In the genomic region with DNA sequence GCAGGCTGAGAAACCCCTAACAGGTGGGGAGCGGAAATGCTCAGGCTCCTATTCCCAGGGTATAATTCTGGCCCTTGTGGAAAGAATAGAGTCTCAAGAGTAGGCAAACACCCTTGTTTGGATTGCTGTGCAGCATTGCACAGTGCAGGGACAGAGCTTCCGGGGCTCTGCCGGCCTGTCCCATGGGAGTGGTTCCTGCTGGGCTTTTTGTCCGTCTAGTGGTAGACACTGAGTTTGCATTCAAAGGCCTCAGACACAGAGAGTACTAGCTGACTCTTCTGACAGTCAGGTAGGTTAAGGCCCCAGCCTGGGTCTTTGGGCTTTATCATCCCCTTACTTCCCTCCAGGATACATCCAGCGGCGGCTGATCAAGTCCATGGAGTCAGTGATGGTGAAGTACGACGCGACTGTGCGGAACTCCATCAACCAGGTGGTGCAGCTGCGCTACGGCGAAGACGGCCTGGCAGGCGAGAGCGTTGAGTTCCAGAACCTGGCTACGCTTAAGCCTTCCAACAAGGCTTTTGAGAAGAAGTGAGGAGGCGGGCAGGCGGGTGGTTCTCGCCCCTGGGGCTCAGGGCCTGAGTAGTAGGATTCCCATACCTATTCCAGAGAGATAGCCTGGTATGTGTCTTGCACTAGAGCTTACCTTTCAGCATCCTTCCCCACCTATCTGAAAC, we compare ENCODE assay signal across 21 cellular contexts. TPM values are rescaled to one million over a fixed set of nuclear protein-coding genes. Genes with fewer than 3 reads are reported as not detected.
DNase-seq lines count a peak whose midpoint lies in the region; ATAC-seq, FAIRE-seq and TF ChIP-seq lines count a peak whose summit lies in the region.
"Had no signal": no experiment of that assay in that cellular context is flagged by ENCODE, and none has a peak within 500 bp of the region (broad histone marks: within the 10 kb centered on the region; RNA-seq: fewer than 3 reads in every experiment).

No MANE protein-coding gene starts in this region.

- POLR2A ChIA-PET in A673 (lab: Charles Lee; ENCODE audit: low non-redundant PET): interaction anchor here (0.7 kb wide), 1 partner anchor 185 kb away, joined by 3 read pairs; the partner anchor contains the start of gene TP53

- no peaks in the 10 kb centered on the region for H3K27me3 Mint-ChIP-seq in T-helper 17 cell
- H3K27me3 Mint-ChIP-seq: B cell, IgD-negative memory B cell had no signal

- H3K36me3 Mint-ChIP-seq in T-helper 17 cell (ENCODE audit: low read depth): peaks cover 12% of the 10 kb centered on the region

- BruUV-seq in A673 (replicated peaks; lab: Mats Ljungman, UMichigan): no TSS peak

- no peak for TF ChIP-seq EP300 in tibial nerve (IDR thresholded peaks at IDR 0.05)

- peak; percentile 16 for ATAC-seq in T-helper 17 cell
- ATAC-seq in left lobe of liver: peak; percentile 14
- ATAC-seq in GM18520 (IDR thresholded peaks at IDR 0.05; ENCODE audit: unreplicated experiment): no peak

- no peak overlapping the region for H3K27ac ChIP-seq in A673 (ENCODE audit: low read depth, low read length, poor library complexity, severe bottlenecking)
- no peak overlapping the region for H3K27ac ChIP-seq in tibial nerve

- DNase-seq in A673 (ENCODE audit: low spot score) (peak; percentile 32), GM12892 (ENCODE audit: insufficient read length) (no peak), T-helper 17 cell (no peak), left lobe of liver (ENCODE audit: low spot score) (no peak), tibial nerve (ENCODE audit: low spot score in 2 of 2) (no peak), frontal cortex (ENCODE audit: low spot score in 2 of 2) (no peak), AG08396 (ENCODE audit: low spot score) (no peak)
- DNase-seq: COR-L47; DMS 273 treated with DMSO at 0.1 percent for 48 hours; Kasumi-1; MG63; NCI-H1092; NK-92 treated with Interleukin-12 subunit alpha and Interleukin-12 subunit beta, amount 100 ng/mL, for 24 hours; SIG-M5 had no signal

- intact Hi-C loops in A673 (cut with micrococcal nuclease; ENCODE audit: unreplicated experiment): no loop called here

- H3K9me3 ChIP-seq in A673 (ENCODE audit: low read depth, low read length, poor library complexity, severe bottlenecking): no peaks in the 10 kb centered on the region
- H3K9me3 ChIP-seq in T-helper 17 cell (ENCODE audit: control insufficient read depth, low read length, poor library complexity, severe bottlenecking): no peaks in the 10 kb centered on the region
- H3K9me3 ChIP-seq in tibial nerve: no peaks in the 10 kb centered on the region
- H3K9me3 ChIP-seq: HAP-1, MG63 had no signal

- no peak overlapping the region for H3K4me3 ChIP-seq in A673 (ENCODE audit: low read depth, low read length, poor library complexity, severe bottlenecking)
- H3K4me3 ChIP-seq in tibial nerve: no peak overlapping the region
- H3K4me3 ChIP-seq: HAP-1, MG63 had no signal

- H3K36me3 ChIP-seq in A673 (ENCODE audit: insufficient read depth, low read length, poor library complexity, severe bottlenecking): peaks cover 96% of the 10 kb centered on the region
- peaks cover 17 to 100% (median 56%) of the 10 kb centered on the region in 3 donors for H3K36me3 ChIP-seq in tibial nerve

- no peak overlapping the region for H3K4me3 Mint-ChIP-seq in T-helper 17 cell
- H3K4me3 Mint-ChIP-seq: B cell, IgD-negative memory B cell had no signal

- H3K27me3 ChIP-seq in A673 (replicated peaks; ENCODE audit: insufficient read depth, low read depth, low read length, poor library complexity): no peaks in the 10 kb centered on the region
- H3K27me3 ChIP-seq in tibial nerve: no peaks in the 10 kb centered on the region
- H3K27me3 ChIP-seq: MG63 had no signal

- CTCF ChIA-PET in A673 (lab: Charles Lee): interaction anchor here (0.6 to 0.7 kb wide), 3 partner anchors 10 to 66 kb away, joined by 3 to 5 read pairs (median 4); no protein-coding TSS in a partner anchor

- peaks cover 6% of the 10 kb centered on the region for H3K4me1 Mint-ChIP-seq in T-helper 17 cell
- H3K4me1 Mint-ChIP-seq: B cell, IgD-negative memory B cell had no signal

- peak overlapping the region; percentile 81 for H3K27ac Mint-ChIP-seq in T-helper 17 cell
- H3K27ac Mint-ChIP-seq: B cell had no signal

- no peak for TF ChIP-seq CTCF in A673 (conservative IDR thresholded peaks at IDR 0.05; ENCODE audit: low read depth, low read length)
- no peak for TF ChIP-seq CTCF in tibial nerve (IDR thresholded peaks at IDR 0.05)

- 88 to 91% methylated on average over 19 to 20 of the region's 20 CpGs for WGBS in tibial nerve, 2 donors

- FAIRE-seq in GM12892 (lab: Jason Lieb, UNC) (no peak), frontal cortex (lab: Jason Lieb, UNC) (no peak)
- FAIRE-seq: G401.6 had no signal

- no peaks in the 10 kb centered on the region for H3K4me1 ChIP-seq in A673 (ENCODE audit: insufficient read depth, low read length, poor library complexity, severe bottlenecking)
- no peaks in the 10 kb centered on the region for H3K4me1 ChIP-seq in tibial nerve
- H3K4me1 ChIP-seq: HAP-1 had no signal

- 0 out of 2 replicates have a peak, but pooled peaks have one; percentile 7 for TF ChIP-seq POLR2A in GM12892 (IDR thresholded peaks at IDR 0.05; ENCODE audit: low read depth, low read length)
- TF ChIP-seq POLR2A in tibial nerve (IDR thresholded peaks at IDR 0.05): no peak

RNA-seq across cellular contexts. Expression of gene POLR2A, which starts 18.1 kb away (rescaled TPM):
- total RNA-seq in A673 (2021) (330 and 341 TPM in 2 replicates), T-helper 17 cell (100 to 1,000 TPM; 553 to 572 TPM), left lobe of liver (55.9 TPM), tibial nerve (100 to 1,000 TPM in 3 of 4 donors, 10 to 100 TPM in 1; 87.0 to 163 (median 125) TPM), frontal cortex (33.0 TPM)
- polyA plus RNA-seq in GM12892 (2012; ENCODE audit: missing spikeins): 53.1 TPM

RNA-seq across cellular contexts. Expression of gene SLC35G6, which starts 21.1 kb away (rescaled TPM):
- total RNA-seq in A673 (2021): not detected in 2 replicates
- polyA plus RNA-seq in GM12892 (2012; ENCODE audit: missing spikeins): 0.19 TPM
- total RNA-seq in T-helper 17 cell: not detected
- total RNA-seq in left lobe of liver: not detected
- not detected for total RNA-seq in tibial nerve
- total RNA-seq in frontal cortex: not detected
- total RNA-seq: NCI-H460 had no signal
- polyA plus RNA-seq: AG04450, IgD-negative memory B cell had no signal

RNA-seq across cellular contexts. Expression of gene ZBTB4, which starts 22.9 kb away (rescaled TPM):
- total RNA-seq in A673 (2021): 17.7 and 21.0 TPM in 2 replicates
- polyA plus RNA-seq in GM12892 (2012; ENCODE audit: missing spikeins): 7.7 TPM
- 10 to 100 TPM; 44.9 to 49.5 TPM for total RNA-seq in T-helper 17 cell
- total RNA-seq in left lobe of liver: 7.9 TPM
- total RNA-seq in tibial nerve: 10 to 100 TPM; 60.5 to 64.1 (median 63.0) TPM
- 11.8 TPM for total RNA-seq in frontal cortex

RNA-seq across cellular contexts. Expression of gene TNFSF12, which starts 46.5 kb away (rescaled TPM):
- 0.55 and 0.75 TPM in 2 replicates for total RNA-seq in A673 (2021)
- polyA plus RNA-seq in GM12892 (2012; ENCODE audit: missing spikeins): 1.7 TPM
- total RNA-seq in T-helper 17 cell: 10 to 100 TPM; 41.7 to 49.2 TPM
- total RNA-seq in left lobe of liver: 9.3 TPM
- 100 to 1,000 TPM in 2 of 4 donors, 10 to 100 TPM in 2; 59.4 to 109 (median 98.8) TPM for total RNA-seq in tibial nerve
- 3.7 TPM for total RNA-seq in frontal cortex

RNA-seq across cellular contexts. Expression of gene TNFSF13, which starts 56.2 kb away (rescaled TPM):
- 0.69 and 0.74 TPM in 2 replicates for total RNA-seq in A673 (2021)
- 4.5 TPM for polyA plus RNA-seq in GM12892 (2012; ENCODE audit: missing spikeins)
- 1 to 10 TPM; 2.9 to 3.1 TPM for total RNA-seq in T-helper 17 cell
- 5.9 TPM for total RNA-seq in left lobe of liver
- 10 to 100 TPM; 44.7 to 93.3 (median 64.7) TPM for total RNA-seq in tibial nerve
- total RNA-seq in frontal cortex: 1.2 TPM
